8 cellular contexts compared by ENCODE assay signal in genomic region chr1:17438176-17438976, GRCh38. TPM values are rescaled to one million over a fixed set of nuclear protein-coding genes. Genes with fewer than 3 reads are reported as not detected.
DNase-seq lines count a peak whose midpoint lies in the region; ATAC-seq, FAIRE-seq and TF ChIP-seq lines count a peak whose summit lies in the region.

No MANE protein-coding gene starts in this region.

- no peak for TF ChIP-seq CTCF in BE2C (IDR thresholded peaks at IDR 0.05; ENCODE audit: low read depth, low read length)
- no peak for TF ChIP-seq CTCF in pancreas (IDR thresholded peaks at IDR 0.05)
- TF ChIP-seq CTCF in type B pancreatic cell (conservative IDR thresholded peaks at IDR 0.05): no peak

- H3K27me3 ChIP-seq in BE2C: no peaks in the 10 kb centered on the region
- no peaks in the 10 kb centered on the region for H3K27me3 ChIP-seq in pancreas

- H3K9me3 Mint-ChIP-seq in activated naive CD4-positive, alpha-beta T cell treated with anti-CD3 and anti-CD28 coated beads, Interleukin-2, amount 50 U/mL, for 72 hours: no peaks in the 10 kb centered on the region
- H3K9me3 Mint-ChIP-seq in type B pancreatic cell: no peaks in the 10 kb centered on the region

- H3K9me3 ChIP-seq in BE2C (no peaks in the 10 kb centered on the region), pancreas (no peaks in the 10 kb centered on the region)

- WGBS in pancreas, 2 donors: 0% methylated on average over 71 to 79 of the region's 81 CpGs

- peak overlapping the region; percentile 72 for H3K4me3 ChIP-seq in BE2C (ENCODE audit: low read depth, low read length)
- peak overlapping the region; percentile 60 to 85 (median 76) for H3K4me3 ChIP-seq in pancreas

- H3K36me3 Mint-ChIP-seq in activated naive CD4-positive, alpha-beta T cell treated with anti-CD3 and anti-CD28 coated beads, Interleukin-2, amount 50 U/mL, for 72 hours: peaks cover 30 to 33% of the 10 kb centered on the region in 2 donors
- H3K36me3 Mint-ChIP-seq in type B pancreatic cell: peaks cover 17% of the 10 kb centered on the region

- peaks cover 42% of the 10 kb centered on the region for H3K4me1 Mint-ChIP-seq in type B pancreatic cell (ENCODE audit: unreplicated experiment)

- H3K27ac ChIP-seq in pancreas: peak overlapping the region; percentile 48 to 81 (median 63)

- H3K27ac Mint-ChIP-seq in activated naive CD4-positive, alpha-beta T cell treated with anti-CD3 and anti-CD28 coated beads, Interleukin-2, amount 50 U/mL, for 72 hours: peak overlapping the region; percentile 97 to 98
- peak overlapping the region; percentile 95 for H3K27ac Mint-ChIP-seq in type B pancreatic cell

- H3K4me1 ChIP-seq in BE2C: no peaks in the 10 kb centered on the region
- peaks cover 0 to 6% (median 6%) of the 10 kb centered on the region in 3 donors for H3K4me1 ChIP-seq in pancreas

- peaks cover 20% of the 10 kb centered on the region for H3K27me3 Mint-ChIP-seq in type B pancreatic cell

- H3K4me3 Mint-ChIP-seq in type B pancreatic cell: peak overlapping the region; percentile 88

- FAIRE-seq in pancreas (lab: Jason Lieb, UNC): no peak

- peak; percentile 42 for ATAC-seq in GM19328 (IDR thresholded peaks at IDR 0.05; ENCODE audit: unreplicated experiment)
- peak; percentile 47 for ATAC-seq in SK-N-SH treated with all-trans-retinoic acid at 6 μM for 48 hours
- peak; percentile 50 to 52 for ATAC-seq in activated naive CD4-positive, alpha-beta T cell treated with anti-CD3 and anti-CD28 coated beads, Interleukin-2, amount 50 U/mL, for 72 hours
- peak; percentile 42 for ATAC-seq in Right ventricle myocardium superior (ENCODE audit: poor library complexity)
- peak; percentile 42 to 66 (median 62) for ATAC-seq in pancreas

- intact Hi-C loops in Right ventricle myocardium superior (cut with DNase I) (no loop called here), pancreas (cut with DNase I) (no loop called here)

- peaks cover 37% of the 10 kb centered on the region for H3K36me3 ChIP-seq in BE2C
- no peaks in the 10 kb centered on the region for H3K36me3 ChIP-seq in pancreas

- DNase-seq in BE2C (peak; percentile 71), HuH-7 (ENCODE audit: low spot score) (peak; percentile 52), Right ventricle myocardium superior (peak; percentile 85), pancreas (peak; percentile 53 to 83 (median 66)), type B pancreatic cell (ENCODE audit: extremely low spot score, unreplicated experiment) (peak; percentile 78)
- peak; percentile 67 to 79 for DNase-seq in activated naive CD4-positive, alpha-beta T cell treated with anti-CD3 and anti-CD28 coated beads, Interleukin-2, amount 50 U/mL, for 72 hours (ENCODE audit: low spot score in 2 of 2)

TF ChIP-seq in SK-N-SH treated with all-trans-retinoic acid at 6 μM for 48 hours, 23 proteins besides CTCF, POLR2A, EP300 and RAD21:
- TF ChIP-seq BACH2 (CRISPR knock-in tag; IDR thresholded peaks at IDR 0.05; ENCODE audit: borderline replicate concordance) (no peak), PATZ1 (CRISPR knock-in tag; IDR thresholded peaks at IDR 0.05; ENCODE audit: borderline replicate concordance) (peak; percentile 58; the same call in 1 of the 2 replicates)

RNA-seq across cellular contexts. Expression of gene RCC2, which starts 1.1 kb away (rescaled TPM):
- polyA plus RNA-seq in BE2C (2012; ENCODE audit: insufficient read depth, insufficient read length, low read depth): 67.9 TPM
- total RNA-seq in activated naive CD4-positive, alpha-beta T cell treated with anti-CD3 and anti-CD28 coated beads, Interleukin-2, amount 50 U/mL, for 72 hours: 100 to 1,000 TPM; 113 to 132 TPM
- 11.3 TPM for total RNA-seq in Right ventricle myocardium superior
- 10 to 100 TPM; 11.5 to 45.4 (median 18.8) TPM for total RNA-seq in pancreas
- 10 to 100 TPM; 17.5 to 19.7 TPM for polyA plus RNA-seq in pancreas
- 171 and 183 TPM in 2 replicates for total RNA-seq in type B pancreatic cell (ENCODE audit: low replicate concordance)

Comparison
In these comparisons a context has a peak if more than half of its experiments do, and no peak if none do; other contexts are left out.
1. Peak in every context shown above with its lines: DNase-seq, ATAC-seq, H3K4me3 ChIP-seq and H3K27ac ChIP-seq.